Comparison of ENCODE assay signal across 13 cellular contexts in genomic region chr17:35730400-35731005, GRCh38. TPM values are rescaled to one million over a fixed set of nuclear protein-coding genes. Genes with fewer than 3 reads are reported as not detected.
A peak's percentile ranks its signal among the peaks of the same experiment; 100 is the strongest.
DNase-seq lines count a peak whose midpoint lies in the region; ATAC-seq and TF ChIP-seq lines count a peak whose summit lies in the region.
"Had no signal": no experiment of that assay in that cellular context is flagged by ENCODE, and none has a peak within 500 bp of the region (broad histone marks: within the 10 kb centered on the region; RNA-seq: fewer than 3 reads in every experiment).

No MANE protein-coding gene starts in this region.

- peaks cover under 1 to 2% of the 10 kb centered on the region in 2 donors for H3K36me3 Mint-ChIP-seq in activated T-cell treated with anti-CD3 and anti-CD28 coated beads, Interleukin-2, amount 50 U/mL, for 72 hours (ENCODE audit: insufficient read depth in 2 of 2)
- peaks cover 17% of the 10 kb centered on the region for H3K36me3 Mint-ChIP-seq in stimulated activated effector memory CD8-positive, alpha-beta T cell treated with anti-CD3 and anti-CD28 coated beads, Interleukin-12 subunit alpha, Interleukin-12 subunit beta, amount 100 ng/mL, for 72 hours

- TF ChIP-seq CTCF in fibroblast of mammary gland (conservative IDR thresholded peaks at IDR 0.05; ENCODE audit: control insufficient read depth, insufficient read depth, low read depth, low read length): no peak

- no peaks in the 10 kb centered on the region for H3K27me3 Mint-ChIP-seq in activated T-cell treated with anti-CD3 and anti-CD28 coated beads, Interleukin-2, amount 50 U/mL, for 72 hours (ENCODE audit: low read depth)

- no peak for DNase-seq in activated T-cell treated with anti-CD3 and anti-CD28 coated beads, Interleukin-2, amount 50 U/mL, for 72 hours
- no peak for DNase-seq in activated T-cell treated with anti-CD3 and anti-CD28 coated beads, Interleukin-2, amount 50 U/mL, for 48 hours
- DNase-seq in Jurkat, Clone E6-1 (ENCODE audit: low read depth, low spot score): peak; percentile 79
- DNase-seq in fibroblast of mammary gland (ENCODE audit: low read depth): peak; percentile 56
- DNase-seq in stimulated activated effector memory CD8-positive, alpha-beta T cell treated with anti-CD3 and anti-CD28 coated beads, Interleukin-12 subunit alpha, Interleukin-12 subunit beta, amount 100 ng/mL, for 72 hours (ENCODE audit: low spot score in 2 of 2): no peak
- no peak for DNase-seq in NCI-H526 (lab: John Stamatoyannopoulos, UW)
- no peak for DNase-seq in activated CD8-positive, alpha-beta memory T cell treated with anti-CD3 and anti-CD28 coated beads, Interleukin-2, amount 50 U/mL, for 48 hours
- DNase-seq: NCI-H1930, posterior cingulate gyrus had no signal

- peak; percentile 30 to 33 for ATAC-seq in activated T-cell treated with anti-CD3 and anti-CD28 coated beads, Interleukin-2, amount 50 U/mL, for 72 hours (replicated peaks in 1 of 2)
- ATAC-seq in stimulated activated effector memory CD8-positive, alpha-beta T cell treated with anti-CD3 and anti-CD28 coated beads, Interleukin-12 subunit alpha, Interleukin-12 subunit beta, amount 100 ng/mL, for 72 hours: no peak
- no peak for ATAC-seq in HG02870 (IDR thresholded peaks at IDR 0.05; ENCODE audit: unreplicated experiment)

- peak overlapping the region; percentile 76 to 81 for H3K4me3 Mint-ChIP-seq in activated T-cell treated with anti-CD3 and anti-CD28 coated beads, Interleukin-2, amount 50 U/mL, for 72 hours
- peak overlapping the region; percentile 62 for H3K4me3 Mint-ChIP-seq in stimulated activated effector memory CD8-positive, alpha-beta T cell treated with anti-CD3 and anti-CD28 coated beads, Interleukin-12 subunit alpha, Interleukin-12 subunit beta, amount 100 ng/mL, for 72 hours

- no peaks in the 10 kb centered on the region for H3K9me3 Mint-ChIP-seq in activated T-cell treated with anti-CD3 and anti-CD28 coated beads, Interleukin-2, amount 50 U/mL, for 72 hours
- H3K9me3 Mint-ChIP-seq in stimulated activated effector memory CD8-positive, alpha-beta T cell treated with anti-CD3 and anti-CD28 coated beads, Interleukin-12 subunit alpha, Interleukin-12 subunit beta, amount 100 ng/mL, for 72 hours: no peaks in the 10 kb centered on the region
- H3K9me3 Mint-ChIP-seq: dendritic cell treated with granulocyte-macrophage colony-stimulating factor and Interleukin-4, amounts not matched to agents 40 ng/mL and 50 ng/mL, for 4 days had no signal

- H3K4me3 ChIP-seq in Jurkat, Clone E6-1 (ENCODE audit: low read length): no peak overlapping the region
- no peak overlapping the region for H3K4me3 ChIP-seq in fibroblast of mammary gland (ENCODE audit: control insufficient read depth, low read depth, low read length)

- peaks cover 14% of the 10 kb centered on the region for H3K4me1 Mint-ChIP-seq in activated T-cell treated with anti-CD3 and anti-CD28 coated beads, Interleukin-2, amount 50 U/mL, for 72 hours (ENCODE audit: low read depth)
- peaks cover 23% of the 10 kb centered on the region for H3K4me1 Mint-ChIP-seq in stimulated activated effector memory CD8-positive, alpha-beta T cell treated with anti-CD3 and anti-CD28 coated beads, Interleukin-12 subunit alpha, Interleukin-12 subunit beta, amount 100 ng/mL, for 72 hours

- peak overlapping the region; percentile 51 for H3K27ac Mint-ChIP-seq in activated T-cell treated with anti-CD3 and anti-CD28 coated beads, Interleukin-2, amount 50 U/mL, for 72 hours
- H3K27ac Mint-ChIP-seq in stimulated activated effector memory CD8-positive, alpha-beta T cell treated with anti-CD3 and anti-CD28 coated beads, Interleukin-12 subunit alpha, Interleukin-12 subunit beta, amount 100 ng/mL, for 72 hours: peak overlapping the region; percentile 81
- H3K27ac Mint-ChIP-seq: dendritic cell treated with granulocyte-macrophage colony-stimulating factor and Interleukin-4, amounts not matched to agents 40 ng/mL and 50 ng/mL, for 4 days had no signal

RNA-seq across cellular contexts. Expression of gene RASL10B, which starts 0.9 kb away (rescaled TPM):
- total RNA-seq in activated T-cell treated with anti-CD3 and anti-CD28 coated beads, Interleukin-2, amount 50 U/mL, for 72 hours: 1 to 10 TPM in 1 of 2 donors, under 1 TPM in 1; 0.32 to 1.3 TPM
- 0.63 TPM for polyA plus RNA-seq in Jurkat, Clone E6-1 (2012; ENCODE audit: insufficient read depth, insufficient read length)

RNA-seq across cellular contexts. Expression of gene GAS2L2, which starts 22.5 kb away (rescaled TPM):
- under 1 TPM; 0.09 to 0.17 TPM for total RNA-seq in activated T-cell treated with anti-CD3 and anti-CD28 coated beads, Interleukin-2, amount 50 U/mL, for 72 hours
- not detected for polyA plus RNA-seq in Jurkat, Clone E6-1 (2012; ENCODE audit: insufficient read depth, insufficient read length)
- polyA plus RNA-seq: AG04450 had no signal

RNA-seq across cellular contexts. Expression of gene C17orf50, which starts 30.2 kb away (rescaled TPM):
- total RNA-seq in activated T-cell treated with anti-CD3 and anti-CD28 coated beads, Interleukin-2, amount 50 U/mL, for 72 hours: not detected
- polyA plus RNA-seq in Jurkat, Clone E6-1 (2012; ENCODE audit: insufficient read depth, insufficient read length): not detected
- total RNA-seq: activated CD8-positive, alpha-beta memory T cell treated with anti-CD3 and anti-CD28 coated beads for 36 hours had no signal
- polyA plus RNA-seq: AG04450 had no signal

Comparison
In these comparisons a context has a peak if more than half of its experiments do, and no peak if none do; other contexts are left out.
1. ATAC-seq: peak in activated T-cell treated with anti-CD3 and anti-CD28 coated beads, Interleukin-2, amount 50 U/mL, for 72 hours (2 of 2); none in stimulated activated effector memory CD8-positive, alpha-beta T cell treated with anti-CD3 and anti-CD28 coated beads, Interleukin-12 subunit alpha, Interleukin-12 subunit beta, amount 100 ng/mL, for 72 hours (single experiment) and HG02870 (single experiment).
2. DNase-seq: peak in Jurkat, Clone E6-1 (single experiment) and fibroblast of mammary gland (single experiment); none in activated T-cell treated with anti-CD3 and anti-CD28 coated beads, Interleukin-2, amount 50 U/mL, for 72 hours (0 of 2), activated T-cell treated with anti-CD3 and anti-CD28 coated beads, Interleukin-2, amount 50 U/mL, for 48 hours (0 of 2), stimulated activated effector memory CD8-positive, alpha-beta T cell treated with anti-CD3 and anti-CD28 coated beads, Interleukin-12 subunit alpha, Interleukin-12 subunit beta, amount 100 ng/mL, for 72 hours (0 of 2), NCI-H526 (0 of 2) and activated CD8-positive, alpha-beta memory T cell treated with anti-CD3 and anti-CD28 coated beads, Interleukin-2, amount 50 U/mL, for 48 hours (single experiment).